Comparison of ENCODE assay signal across 8 cellular contexts in genomic region chr11:115503886-115504278, GRCh38. TPM values are rescaled to one million over a fixed set of nuclear protein-coding genes. Genes with fewer than 3 reads are reported as not detected.
DNase-seq lines count a peak whose midpoint lies in the region; ATAC-seq and TF ChIP-seq lines count a peak whose summit lies in the region.

No MANE protein-coding gene starts in this region.

- WGBS in GM23248 (ENCODE audit: low coverage in 1 of 2, low lambda C conversion rate in 2 of 2, missing lambda C conversion rate in 2 of 2), 2 experiments: 2 to 5% methylated on average over 7 to 15 of the region's 15 CpGs
- no CpG with 5 or more reads among the region's 15 CpGs for whole genome bisulfite sequencing in trophoblast cell (ENCODE audit: extremely low coverage, insufficient coverage, insufficient read length)

- intact Hi-C loops in Panc1 (cut with micrococcal nuclease; ENCODE audit: unreplicated experiment): no loop called here

- H3K4me2 ChIP-seq in GM23248 (ENCODE audit: unreplicated experiment) (peak overlapping the region; percentile 87), fibroblast of lung (ENCODE audit: extremely low read depth, insufficient read depth, low read length) (peak overlapping the region; percentile 79), trophoblast cell (ENCODE audit: low read length) (peak overlapping the region; percentile 74)

- H3K9me2 ChIP-seq in GM23248 (ENCODE audit: insufficient read depth): no peaks in the 10 kb centered on the region

- peak overlapping the region; percentile 61 for H4K91ac ChIP-seq in trophoblast cell (ENCODE audit: low read depth, low read length)

- no TSS peak for BruUV-seq in Panc1 (replicated peaks; lab: Mats Ljungman, UMichigan)

- no peaks in the 10 kb centered on the region for H3F3A ChIP-seq in GM23248 (ENCODE audit: insufficient read depth)

- no peak overlapping the region for H3K4ac ChIP-seq in trophoblast cell (ENCODE audit: low read depth, low read length)

- CTCF ChIA-PET in Panc1 (lab: Charles Lee): no interaction called here

- H4K20me1 ChIP-seq in GM23248 (ENCODE audit: insufficient read depth): no peaks in the 10 kb centered on the region; the same call in 1 of the 2 replicates
- H4K20me1 ChIP-seq in fibroblast of lung (ENCODE audit: control insufficient read depth, extremely low read depth, insufficient read depth, low read length): no peaks in the 10 kb centered on the region

- no peaks in the 10 kb centered on the region for H3K36me3 ChIP-seq in GM23248 (ENCODE audit: low read depth)
- H3K36me3 ChIP-seq in Panc1 (ENCODE audit: control insufficient read depth, insufficient read depth, low read length): no peaks in the 10 kb centered on the region
- no peaks in the 10 kb centered on the region for H3K36me3 ChIP-seq in fibroblast of lung (ENCODE audit: control insufficient read depth, insufficient read depth, low read length)
- no peaks in the 10 kb centered on the region for H3K36me3 ChIP-seq in trophoblast cell (ENCODE audit: control insufficient read depth in 1 of 2, insufficient read depth in 2 of 2, low read length in 2 of 2)

- H4K12ac ChIP-seq in trophoblast cell (ENCODE audit: low read depth, low read length): no peak overlapping the region

- H3K23ac ChIP-seq in trophoblast cell (ENCODE audit: low read length): no peak overlapping the region

- H3K79me2 ChIP-seq in GM23248 (ENCODE audit: insufficient read depth): no peaks in the 10 kb centered on the region
- no peaks in the 10 kb centered on the region for H3K79me2 ChIP-seq in fibroblast of lung (ENCODE audit: control insufficient read depth, insufficient read depth, low read length)
- peaks cover 15% of the 10 kb centered on the region for H3K79me2 ChIP-seq in trophoblast cell (ENCODE audit: control insufficient read depth, insufficient read depth, low read length, poor library complexity)

- peak overlapping the region; percentile 6 for H2BK12ac ChIP-seq in trophoblast cell (ENCODE audit: low read length)

- H2AFZ ChIP-seq in GM23248 (peak overlapping the region; percentile 83), fibroblast of lung (ENCODE audit: low read length) (peak overlapping the region; percentile 35), trophoblast cell (ENCODE audit: insufficient read depth, low read length, poor library complexity) (peak overlapping the region; percentile 32)

- H3K79me1 ChIP-seq in trophoblast cell (ENCODE audit: low read length): peaks cover 9% of the 10 kb centered on the region

- no peak overlapping the region for H4K8ac ChIP-seq in trophoblast cell (ENCODE audit: low read depth, low read length)

- ATAC-seq in Panc1: peak; percentile 5; the same call in 1 of the 2 replicates
- no peak for ATAC-seq in HG03571 (IDR thresholded peaks at IDR 0.05; ENCODE audit: unreplicated experiment)
- ATAC-seq in GM18868 (IDR thresholded peaks at IDR 0.05; ENCODE audit: unreplicated experiment): no peak

- no peaks in the 10 kb centered on the region for H3K9me3 ChIP-seq in GM23248 (ENCODE audit: low read depth)
- no peaks in the 10 kb centered on the region for H3K9me3 ChIP-seq in Panc1 (ENCODE audit: control insufficient read depth, insufficient read depth, low read depth, low read length)
- no peaks in the 10 kb centered on the region for H3K9me3 ChIP-seq in fibroblast of lung (ENCODE audit: control insufficient read depth, insufficient read depth, low read depth, low read length)
- H3K9me3 ChIP-seq in trophoblast cell (ENCODE audit: insufficient read depth, low read depth, low read length): no peaks in the 10 kb centered on the region

- H3K9ac ChIP-seq in GM23248 (no peak overlapping the region), fibroblast of lung (ENCODE audit: insufficient read depth, low read length) (peak overlapping the region; percentile 5), trophoblast cell (ENCODE audit: low read length) (peak overlapping the region; percentile 37)

- H3K4me1 ChIP-seq in GM23248 (ENCODE audit: insufficient read depth) (no peaks in the 10 kb centered on the region), Panc1 (ENCODE audit: control insufficient read depth, insufficient read depth, low read length) (peaks cover 10% of the 10 kb centered on the region; the same call in 1 of the 2 replicates), fibroblast of lung (ENCODE audit: control insufficient read depth, extremely low read depth, insufficient read depth, low read length) (no peaks in the 10 kb centered on the region), trophoblast cell (ENCODE audit: control insufficient read depth in 1 of 2, insufficient read depth in 2 of 2, low read length in 2 of 2) (peaks cover 6 to 9% of the 10 kb centered on the region in 2 experiments)

- no peak overlapping the region for H2BK120ac ChIP-seq in trophoblast cell (ENCODE audit: insufficient read depth, low read length, poor library complexity)

- peak overlapping the region; percentile 33 for H3K18ac ChIP-seq in trophoblast cell (ENCODE audit: low read length)

- DNase-seq in GM23248 (no peak), Panc1 (ENCODE audit: low read depth, low spot score) (no peak), fibroblast of lung (ENCODE audit: low read depth in 2 of 2) (no peak), trophoblast cell (no peak), T1000 (lab: John Stamatoyannopoulos, UW) (no peak), NCI-H1092 treated with DMSO at 0.1 percent for 48 hours (lab: John Stamatoyannopoulos, UW) (no peak)

- TF ChIP-seq CTCF in Panc1 (IDR thresholded peaks at IDR 0.05): no peak
- TF ChIP-seq CTCF in fibroblast of lung (conservative IDR thresholded peaks at IDR 0.05 in 1 of 2, IDR thresholded peaks at IDR 0.05 in 1 of 2; ENCODE audit: low read depth in 1 of 2, low read length in 2 of 2): no peak

- H3K27me3 ChIP-seq in GM23248 (replicated peaks; ENCODE audit: insufficient read depth) (peaks cover 51% of the 10 kb centered on the region), Panc1 (ENCODE audit: control insufficient read depth, insufficient read depth, low read length) (peaks cover 26% of the 10 kb centered on the region), fibroblast of lung (ENCODE audit: control insufficient read depth, insufficient read depth, low read length) (peaks cover 2% of the 10 kb centered on the region), trophoblast cell (ENCODE audit: insufficient read depth, low read length) (no peaks in the 10 kb centered on the region)

- H3K4me3 ChIP-seq in GM23248 (peak overlapping the region; percentile 67), Panc1 (ENCODE audit: low read depth in 2 of 2, low read length in 2 of 2) (peak overlapping the region; percentile 59 to 81), fibroblast of lung (replicated peaks in 1 of 4; ENCODE audit: control extremely low read depth in 1 of 4, insufficient read depth in 1 of 4, low read depth in 3 of 4, low read length in 4 of 4) (peak overlapping the region; percentile 64 to 81 (median 71)), trophoblast cell (ENCODE audit: low read depth, low read length) (peak overlapping the region; percentile 77)

- peak overlapping the region; percentile 29 for H3K14ac ChIP-seq in trophoblast cell (ENCODE audit: low read length)

- no peak overlapping the region for H3K27ac ChIP-seq in GM23248
- no peak overlapping the region for H3K27ac ChIP-seq in Panc1 (ENCODE audit: low read length)
- no peak overlapping the region for H3K27ac ChIP-seq in fibroblast of lung (ENCODE audit: insufficient read depth, low read length)
- no peak overlapping the region for H3K27ac ChIP-seq in trophoblast cell (ENCODE audit: low read depth, low read length)

- in situ Hi-C loops in GM23248 (cut with MboI) (no loop called here), Panc1 (cut with HindIII; ENCODE audit: low pct_unique_long_range_greater_than_20kb, low sequenced_read_pairs) (no loop called here)

- H2BK5ac ChIP-seq in trophoblast cell (ENCODE audit: low read depth, low read length, poor library complexity): peak overlapping the region; percentile 61

- H2AK5ac ChIP-seq in trophoblast cell (ENCODE audit: low read length): no peak overlapping the region

- POLR2A ChIA-PET in Panc1 (lab: Charles Lee): interaction anchor here (0.6 kb wide), 1 partner anchor 410 kb away, joined by 5 read pairs; no protein-coding TSS in a partner anchor

RNA-seq across cellular contexts. Expression of gene CADM1, which starts 0.3 kb away (rescaled TPM):
- 0.38 and 1.4 TPM in 2 replicates for total RNA-seq in GM23248 (2014; rRNA removed; shearing (Covaris generic))
- polyA plus RNA-seq in GM23248 (2016; fragmentation: Nextera tagmentation; extraction: Ambion mirVana) (0.83 and 1.2 TPM in 2 replicates), fibroblast of lung (15.4 and 84.0 TPM in 2 replicates)
- total RNA-seq in Panc1 (2021; ENCODE audit: unreplicated experiment) (3.9 TPM), fibroblast of lung (27.7 and 86.0 TPM in 2 replicates)
- 7.1 TPM for polyA plus RNA-seq in Panc1 (2012; ENCODE audit: insufficient read length)
- polyA plus RNA-seq in fibroblast of lung (2012): 12.1 and 52.4 TPM in 2 replicates
- polyA minus RNA-seq in fibroblast of lung (ENCODE audit: low replicate concordance): 1.3 and 48.5 TPM in 2 replicates
- 70.4 and 73.0 TPM in 2 replicates for polyA plus RNA-seq in trophoblast cell (2013)

Comparison
In these comparisons a context has a peak if more than half of its experiments do, and no peak if none do; other contexts are left out.
1. H2AFZ ChIP-seq: peak in every context shown above with its lines; median percentile 83 in GM23248; 35 in fibroblast of lung; 32 in trophoblast cell.